Comparison of ENCODE assay signal across 8 cellular contexts in genomic region chr2:65056215-65056989, GRCh38. TPM values are rescaled to one million over a fixed set of nuclear protein-coding genes. Genes with fewer than 3 reads are reported as not detected.
DNase-seq lines count a peak whose midpoint lies in the region; ATAC-seq and TF ChIP-seq lines count a peak whose summit lies in the region.

TSS of gene CEP68 (plus strand) at chr2:65056416. CDS start at chr2:65069445, 13,029 bp downstream.

- peak within 1 kb of the TSS; percentile 90 to 91 for H3K27ac ChIP-seq in lung (ENCODE audit: low read depth in 1 of 2, low read length in 1 of 2)

- TF ChIP-seq CTCF in GM20000 (IDR thresholded peaks at IDR 0.05; ENCODE audit: extremely low read depth, missing control alignments), result no peak
- TF ChIP-seq CTCF in lung (IDR thresholded peaks at IDR 0.05; ENCODE audit: control extremely low read depth, extremely low read depth), result no peak

- no peaks in the 10 kb centered on the region for H3K9me3 ChIP-seq in lung (ENCODE audit: control insufficient read depth in 2 of 2, insufficient read depth in 1 of 2, low read length in 1 of 2)

- no peaks in the 10 kb centered on the region for H3K27me3 ChIP-seq in lung (ENCODE audit: control insufficient read depth, insufficient read depth)

- peak within 1 kb of the TSS; percentile 96 for H3K4me3 ChIP-seq in lung

- peaks cover 5 to 9% of the 10 kb centered on the region in 2 donors for H3K4me1 ChIP-seq in lung (ENCODE audit: control insufficient read depth in 2 of 2, insufficient read depth in 2 of 2, low read length in 2 of 2)

- 0% methylated on average over 93 to 95 of the region's 95 CpGs for WGBS in lung, 2 donors

- peak; percentile 97 for ATAC-seq in lung (ENCODE audit: insufficient read depth, low FRiP score)

- no peaks in the 10 kb centered on the region for H3K36me3 ChIP-seq in lung (ENCODE audit: control insufficient read depth in 2 of 2, insufficient read depth in 2 of 2, low read length in 2 of 2)

- DNase-seq in COLO668 (lab: John Stamatoyannopoulos, UW; ENCODE audit: unreplicated experiment) (peak; percentile 96), GM20000 (ENCODE audit: low spot score) (peak; percentile 97), HS-5 (ENCODE audit: low read depth) (peak; percentile 86), NK-92 (lab: John Stamatoyannopoulos, UW; ENCODE audit: unreplicated experiment) (peak; percentile 63), lung (ENCODE audit: low spot score) (peak; percentile 98)
- peak; percentile 98 for DNase-seq in activated CD8-positive, alpha-beta memory T cell treated with anti-CD3 and anti-CD28 coated beads for 24 hours
- peak; percentile 93 for DNase-seq in effector CD8-positive, alpha-beta T cell (lab: John Stamatoyannopoulos, UW)
- DNase-seq in stimulated activated CD4-positive, alpha-beta T cell treated with anti-CD3 and anti-CD28 coated beads, TNF-alpha, amount 100 ng/mL, for 24 hours (ENCODE audit: low read depth in 3 of 3), result peak; percentile 90 to 96 (median 94)

RNA-seq across cellular contexts. Expression of gene CEP68, which starts in this region (rescaled TPM):
- total RNA-seq in lung, result 10 to 100 TPM; 11.5 to 28.9 TPM
- 1 to 10 TPM; 3.5 to 6.1 TPM for polyA plus RNA-seq in lung

Comparison
In these comparisons a context has a peak if more than half of its experiments do, and no peak if none do; other contexts are left out.
1. Peak in every context shown above with its lines: DNase-seq, ATAC-seq, H3K4me3 ChIP-seq and H3K27ac ChIP-seq.